Comparison of ENCODE assay signal across 14 cellular contexts in genomic region chr14:81485372-81485771, GRCh38. TPM values are rescaled to one million over a fixed set of nuclear protein-coding genes. Genes with fewer than 3 reads are reported as not detected.
DNase-seq lines count a peak whose midpoint lies in the region; ATAC-seq and TF ChIP-seq lines count a peak whose summit lies in the region.
"Had no signal": no experiment of that assay in that cellular context is flagged by ENCODE, and none has a peak within 500 bp of the region (broad histone marks: within the 10 kb centered on the region; RNA-seq: fewer than 3 reads in every experiment).

No MANE protein-coding gene starts in this region.

- H3K4me1 Mint-ChIP-seq in naive thymus-derived CD8-positive, alpha-beta T cell, result peaks cover 0 to 9% (median 0%) of the 10 kb centered on the region in 4 donors

- ATAC-seq in GM19043 (IDR thresholded peaks at IDR 0.05; ENCODE audit: low read depth, unreplicated experiment), result peak; percentile 93
- peak; percentile 89 for ATAC-seq in HG02610 (IDR thresholded peaks at IDR 0.05; ENCODE audit: unreplicated experiment)
- peak; percentile 94 for ATAC-seq in HG03457 (IDR thresholded peaks at IDR 0.05; ENCODE audit: unreplicated experiment)
- ATAC-seq in naive thymus-derived CD8-positive, alpha-beta T cell, result no peak
- no peak for ATAC-seq in gastroesophageal sphincter

- no peaks in the 10 kb centered on the region for H3K4me1 ChIP-seq in gastroesophageal sphincter
- H3K4me1 ChIP-seq: testis had no signal

- TF ChIP-seq EP300 in gastroesophageal sphincter (IDR thresholded peaks at IDR 0.05), result no peak

- H3K9me3 ChIP-seq in gastroesophageal sphincter, result no peaks in the 10 kb centered on the region
- H3K9me3 ChIP-seq: neutrophil, testis had no signal

- peaks cover 8 to 75% (median 21%) of the 10 kb centered on the region in 3 donors for H3K36me3 Mint-ChIP-seq in naive thymus-derived CD8-positive, alpha-beta T cell

- H3K27ac Mint-ChIP-seq in naive thymus-derived CD8-positive, alpha-beta T cell, result peak overlapping the region in 7 of 10 donors; percentile 4 to 88 (median 40)

- H3K4me3 Mint-ChIP-seq in naive thymus-derived CD8-positive, alpha-beta T cell, result peak overlapping the region in 1 of 10 donors; percentile 31

- no peak for DNase-seq in naive thymus-derived CD8-positive, alpha-beta T cell
- DNase-seq in NCI-H2196 treated with DMSO at 0.1 percent for 48 hours (lab: John Stamatoyannopoulos, UW; ENCODE audit: unreplicated experiment) (no peak), cerebellar nuclear complex (lab: John Stamatoyannopoulos, UW) (no peak)
- DNase-seq in stimulated activated CD8-positive, alpha-beta memory T cell treated with anti-CD3 and anti-CD28 coated beads, Interleukin-4, amount 100 ng/mL, for 48 hours, result no peak
- DNase-seq: anterior cingulate cortex; SIG-M5; stimulated activated CD4-positive, alpha-beta T cell treated with anti-CD3 and anti-CD28 coated beads, Interleukin-2, amount 100 ng/mL, for 48 hours; testis had no signal

- POLR2A ChIA-PET in naive thymus-derived CD8-positive, alpha-beta T cell (lab: Charles Lee), result no interaction called here

- TF ChIP-seq POLR2A in gastroesophageal sphincter (IDR thresholded peaks at IDR 0.05), result no peak

- TF ChIP-seq CTCF in gastroesophageal sphincter (IDR thresholded peaks at IDR 0.05), result no peak

- H3K27me3 ChIP-seq in gastroesophageal sphincter, result no peaks in the 10 kb centered on the region
- H3K27me3 ChIP-seq: neutrophil, testis had no signal

- WGBS in gastroesophageal sphincter (ENCODE audit: low coverage in 1 of 2), 2 donors, result 89 to 100% methylated on average over 1 to 7 of the region's 7 CpGs

- H3K36me3 ChIP-seq in gastroesophageal sphincter, result peaks cover 3 to 100% of the 10 kb centered on the region in 2 donors

- H3K27ac ChIP-seq in gastroesophageal sphincter, result no peak overlapping the region
- H3K27ac ChIP-seq: epithelial cell of prostate, neutrophil, testis had no signal

- H3K9me3 Mint-ChIP-seq in naive thymus-derived CD8-positive, alpha-beta T cell, result no peaks in the 10 kb centered on the region

- H3K27me3 Mint-ChIP-seq in naive thymus-derived CD8-positive, alpha-beta T cell, result no peaks in the 10 kb centered on the region

- no peak overlapping the region for H3K4me3 ChIP-seq in gastroesophageal sphincter
- H3K4me3 ChIP-seq: testis had no signal

RNA-seq across cellular contexts. Expression of gene SEL1L, which starts 48.3 kb away (rescaled TPM):
- 10 to 100 TPM; 56.7 to 58.0 TPM for total RNA-seq in naive thymus-derived CD8-positive, alpha-beta T cell
- 10 to 100 TPM; 12.0 to 22.9 (median 16.2) TPM for polyA plus RNA-seq in naive thymus-derived CD8-positive, alpha-beta T cell
- 10 to 100 TPM; 53.7 to 82.8 (median 71.6) TPM for total RNA-seq in gastroesophageal sphincter

Comparison
In these comparisons a context has a peak if more than half of its experiments do, and no peak if none do; other contexts are left out.
1. ATAC-seq: peak in GM19043 (single experiment), HG02610 (single experiment) and HG03457 (single experiment); none in naive thymus-derived CD8-positive, alpha-beta T cell (0 of 2) and gastroesophageal sphincter (single experiment).